7 cellular contexts compared by ENCODE assay signal in the genomic region with DNA sequence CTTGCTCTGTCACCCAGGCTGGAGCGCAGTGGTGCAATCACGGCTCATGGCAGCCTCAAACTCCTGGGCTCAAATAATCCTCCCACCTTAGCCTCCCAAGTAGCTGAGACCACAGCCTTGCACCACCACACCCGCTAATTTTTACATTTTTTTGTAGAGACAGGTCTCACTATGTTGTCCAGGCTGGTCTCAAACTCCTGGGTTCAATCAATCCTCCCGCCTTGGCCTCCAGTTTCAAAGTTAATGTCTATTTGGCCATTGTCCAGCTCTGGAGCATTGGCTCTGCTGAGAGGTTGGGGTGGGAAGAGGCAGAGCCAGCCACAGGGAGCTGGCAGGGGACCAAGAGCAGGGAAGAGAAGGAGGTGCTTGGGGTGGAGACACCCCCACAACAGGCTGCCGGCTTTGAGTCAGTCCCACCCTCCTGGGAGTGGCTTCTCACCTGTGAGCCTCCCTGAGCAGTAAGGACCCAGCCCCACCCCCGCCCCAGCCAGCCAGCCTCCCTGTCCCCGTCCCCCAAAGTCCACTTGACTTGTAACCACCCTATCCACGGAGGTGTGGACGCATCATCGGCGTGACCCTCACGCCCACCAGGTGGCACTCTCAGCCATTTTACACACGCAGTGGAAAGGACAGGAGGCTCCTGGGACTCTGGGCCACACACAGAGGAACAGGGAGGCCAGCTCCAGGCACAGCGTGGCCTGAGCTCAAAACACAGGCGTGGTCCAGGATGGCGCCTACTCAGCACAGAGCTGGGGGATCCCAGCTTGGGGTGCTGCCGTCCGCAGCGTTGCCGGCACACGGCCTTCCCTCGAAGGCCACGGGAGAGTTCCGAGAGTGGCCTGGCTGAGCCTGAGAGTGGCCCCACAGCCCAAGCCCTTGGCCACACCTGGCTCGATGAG. TPM values are rescaled to one million over a fixed set of nuclear protein-coding genes. Genes with fewer than 3 reads are reported as not detected.
A peak's percentile ranks its signal among the peaks of the same experiment; 100 is the strongest.
DNase-seq lines count a peak whose midpoint lies in the region; ATAC-seq and TF ChIP-seq lines count a peak whose summit lies in the region.

No MANE protein-coding gene starts in this region.

- POLR2A ChIA-PET in MCF 10A (lab: Yijun Ruan, JAX): interaction anchor here (0.5 to 1.5 kb wide), 4 partner anchors 48 to 91 kb away, joined by 3 to 4 read pairs (median 4); no protein-coding TSS in a partner anchor

- no peak for ATAC-seq in HG03442 (IDR thresholded peaks at IDR 0.05; ENCODE audit: unreplicated experiment)

- DNase-seq in NCI-H1930 (lab: John Stamatoyannopoulos, UW): peak; percentile 29 to 59
- peak; percentile 85 for DNase-seq in UCSD-AML1 (lab: John Stamatoyannopoulos, UW; ENCODE audit: unreplicated experiment)
- peak; percentile 79 for DNase-seq in MCF 10A (ENCODE audit: unreplicated experiment)
- DNase-seq in iPS-NIHi7 (ENCODE audit: extremely low spot score): peak; percentile 83
- DNase-seq in stimulated activated CD4-positive, alpha-beta T cell treated with anti-CD3 and anti-CD28 coated beads, Interleukin-12 subunit alpha, Interleukin-12 subunit beta, amount 100 ng/mL, for 4 hours: peak; percentile 52

- H3K4me3 Mint-ChIP-seq in MCF 10A (ENCODE audit: unreplicated experiment): no peak overlapping the region

- intact Hi-C loops in MCF 10A (cut with micrococcal nuclease): loop anchor here (2.0 kb wide), 3 partner anchors 58 to 340 kb away; no protein-coding TSS in a partner anchor

- no peaks in the 10 kb centered on the region for H3K4me1 Mint-ChIP-seq in MCF 10A (ENCODE audit: insufficient read depth, unreplicated experiment)

- H3K27ac Mint-ChIP-seq in MCF 10A (ENCODE audit: low read depth, unreplicated experiment): no peak overlapping the region

- no peaks in the 10 kb centered on the region for H3K9me3 Mint-ChIP-seq in MCF 10A (ENCODE audit: unreplicated experiment)

- CTCF ChIA-PET in MCF 10A (lab: Yijun Ruan, JAX): interaction anchor here (0.6 to 1.7 kb wide), 19 partner anchors 9 to 867 kb away, joined by 3 to 7 read pairs (median 3); no protein-coding TSS in a partner anchor

- no peaks in the 10 kb centered on the region for H3K36me3 Mint-ChIP-seq in MCF 10A (ENCODE audit: insufficient read depth, unreplicated experiment)

- BruUV-seq in MCF 10A (replicated peaks; lab: Mats Ljungman, UMichigan): no TSS peak

- H3K27me3 Mint-ChIP-seq in MCF 10A (ENCODE audit: insufficient read depth, unreplicated experiment): no peaks in the 10 kb centered on the region

- peak; percentile 61 for TF ChIP-seq CTCF in GM12874 (IDR thresholded peaks at IDR 0.05; ENCODE audit: insufficient read depth, low read depth, low read length)
- peak; percentile 56 for TF ChIP-seq CTCF in MCF 10A (IDR thresholded peaks at IDR 0.05; ENCODE audit: unreplicated experiment)

RNA-seq across cellular contexts. Expression of gene PVALEF, which starts 22.8 kb away (rescaled TPM):
- not detected in 2 replicates for total RNA-seq in MCF 10A (2022)

RNA-seq across cellular contexts. Expression of gene AATK, which starts 23.5 kb away (rescaled TPM):
- 0.59 and 1.4 TPM in 2 replicates for total RNA-seq in MCF 10A (2022)
